In genomic region chr19:6292006-6292405, GRCh38 we compare ENCODE assay signal across 18 cellular contexts. TPM values are rescaled to one million over a fixed set of nuclear protein-coding genes. Genes with fewer than 3 reads are reported as not detected.
A peak's percentile ranks its signal among the peaks of the same experiment; 100 is the strongest.
DNase-seq lines count a peak whose midpoint lies in the region; ATAC-seq, FAIRE-seq and TF ChIP-seq lines count a peak whose summit lies in the region.
"Had no signal": no experiment of that assay in that cellular context is flagged by ENCODE, and none has a peak within 500 bp of the region (broad histone marks: within the 10 kb centered on the region; RNA-seq: fewer than 3 reads in every experiment).

No MANE protein-coding gene starts in this region.

- H3K27ac ChIP-seq in HepG2 (ENCODE audit: extremely low read length, insufficient read depth, low read length), result no peak overlapping the region
- H3K27ac ChIP-seq in right lobe of liver, result no peak overlapping the region
- no peak overlapping the region for H3K27ac ChIP-seq in H1 (ENCODE audit: low read depth, low read length)
- no peak overlapping the region for H3K27ac ChIP-seq in subcutaneous abdominal adipose tissue (ENCODE audit: low read depth, low read length)

- H3K4me1 ChIP-seq in HepG2 (ENCODE audit: insufficient read depth, low read length) (peaks cover 12% of the 10 kb centered on the region), right lobe of liver (no peaks in the 10 kb centered on the region), H1 (replicated peaks in 1 of 4; ENCODE audit: control insufficient read depth in 3 of 4, insufficient read depth in 4 of 4, low read length in 3 of 4) (no peaks in the 10 kb centered on the region), subcutaneous abdominal adipose tissue (ENCODE audit: control insufficient read depth in 5 of 5, insufficient read depth in 5 of 5, low read length in 5 of 5) (no peaks in the 10 kb centered on the region)

- no peak overlapping the region for H4K5ac ChIP-seq in H1 (ENCODE audit: insufficient read length, low read depth, low read length)

- no peaks in the 10 kb centered on the region for H3K23me2 ChIP-seq in H1 (ENCODE audit: low read depth, low read length)

- no peaks in the 10 kb centered on the region for H4K20me1 ChIP-seq in HepG2 (ENCODE audit: insufficient read depth, low read length)
- H4K20me1 ChIP-seq in H1 (replicated peaks in 1 of 2; ENCODE audit: control insufficient read depth in 1 of 2, insufficient read depth in 2 of 2, low read length in 2 of 2), result no peaks in the 10 kb centered on the region

- 35% methylated on average over 4 of the region's 4 CpGs for WGBS in HepG2 (ENCODE audit: low lambda C conversion rate)
- 54% methylated on average over 4 of the region's 4 CpGs for WGBS in right lobe of liver (ENCODE audit: insufficient coverage, low coverage, low lambda C conversion rate, missing lambda C conversion rate)
- 71% methylated on average over 4 of the region's 4 CpGs; no CpG with 5 or more reads in 1 of the 2 experiments for WGBS in H1 (ENCODE audit: extremely low coverage in 1 of 2, insufficient coverage in 1 of 2, insufficient read length in 1 of 2, insufficient replicate concordance in 2 of 2, low coverage in 1 of 2, low lambda C conversion rate in 2 of 2, missing lambda C conversion rate in 1 of 2), 2 experiments

- no peaks in the 10 kb centered on the region for H3K79me1 ChIP-seq in H1 (ENCODE audit: low read depth, low read length)

- ATAC-seq in HepG2, result no peak
- ATAC-seq in right lobe of liver, result no peak

- no peak overlapping the region for H3K18ac ChIP-seq in H1 (ENCODE audit: extremely low read depth, low read length)

- H4K91ac ChIP-seq in H1 (replicated peaks; ENCODE audit: insufficient read length, low read length), result no peak overlapping the region

- H2BK20ac ChIP-seq in H1 (ENCODE audit: low read length), result no peak overlapping the region

- TF ChIP-seq RAD21 in HepG2 (CRISPR knock-in tag; IDR thresholded peaks at IDR 0.05), result no peak
- no peak for TF ChIP-seq RAD21 in H1 (IDR thresholded peaks at IDR 0.05 in 1 of 2, conservative IDR thresholded peaks at IDR 0.05 in 1 of 2; ENCODE audit: low read depth in 2 of 2, low read length in 2 of 2)

- H3K4me3 ChIP-seq in HepG2 (replicated peaks in 1 of 3; ENCODE audit: insufficient read depth in 1 of 3, low read depth in 2 of 3, low read length in 3 of 3) (no peak overlapping the region), right lobe of liver (no peak overlapping the region), H1 (ENCODE audit: extremely low read depth in 1 of 4, insufficient read depth in 2 of 4, low read depth in 3 of 4, low read length in 4 of 4) (no peak overlapping the region), subcutaneous abdominal adipose tissue (ENCODE audit: low read depth in 1 of 5, low read length in 5 of 5) (peak overlapping the region in 4 of 5 donors; percentile 5 to 51 (median 17))

- no peak overlapping the region for H3K4ac ChIP-seq in H1 (replicated peaks; ENCODE audit: insufficient read length, low read depth, low read length)

- H3K4me2 ChIP-seq in HepG2 (ENCODE audit: low read depth, low read length) (no peak overlapping the region), H1 (ENCODE audit: insufficient read depth in 1 of 2, low read depth in 2 of 2, low read length in 2 of 2) (no peak overlapping the region)

- no peak overlapping the region for H4K8ac ChIP-seq in H1 (ENCODE audit: extremely low read depth, insufficient read depth, low read length)

- H3K79me2 ChIP-seq in HepG2 (ENCODE audit: insufficient read depth, low read length) (no peaks in the 10 kb centered on the region), H1 (ENCODE audit: control insufficient read depth in 1 of 2, insufficient read depth in 2 of 2, low read length in 2 of 2) (no peaks in the 10 kb centered on the region)

- intact Hi-C loops in HepG2 (cut with micrococcal nuclease; ENCODE audit: unreplicated experiment), result no loop called here
- intact Hi-C loops in right lobe of liver (cut with DNase I), result loop anchor here in 1 of 2 donors (10.0 kb wide), 1 partner anchor 127 kb away; no protein-coding TSS in a partner anchor

- H3K9ac ChIP-seq in HepG2 (ENCODE audit: insufficient read depth, low read depth, low read length), result no peak overlapping the region
- no peak overlapping the region for H3K9ac ChIP-seq in H1 (replicated peaks in 1 of 4; ENCODE audit: extremely low read depth in 1 of 4, low read depth in 3 of 4, low read length in 3 of 4)
- H3K9ac ChIP-seq in subcutaneous abdominal adipose tissue (ENCODE audit: low read length in 5 of 5), result no peak overlapping the region

- POLR2A ChIA-PET in HepG2 (lab: Yijun Ruan, JAX) (no interaction called here), H1 (lab: Charles Lee; ENCODE audit: partially characterized antibody) (no interaction called here)

- H3K36me3 ChIP-seq in HepG2 (replicated peaks in 1 of 2; ENCODE audit: control insufficient read depth in 1 of 2, insufficient read depth in 2 of 2, low read length in 2 of 2) (no peaks in the 10 kb centered on the region), right lobe of liver (no peaks in the 10 kb centered on the region), H1 (ENCODE audit: control insufficient read depth in 2 of 4, insufficient read depth in 4 of 4, low read length in 3 of 4) (no peaks in the 10 kb centered on the region), subcutaneous abdominal adipose tissue (ENCODE audit: control insufficient read depth in 5 of 5, insufficient read depth in 5 of 5, low read length in 5 of 5) (no peaks in the 10 kb centered on the region)

- H2AK5ac ChIP-seq in H1 (ENCODE audit: low read depth, low read length), result no peak overlapping the region

- in situ Hi-C loops in HepG2 (cut with HindIII; ENCODE audit: extremely low pct_ligation_motif_present, low pct_unique_long_range_greater_than_20kb), result no loop called here

- no peak overlapping the region for H3K14ac ChIP-seq in H1 (ENCODE audit: insufficient read length)

- CTCF ChIA-PET in HepG2 (lab: Yijun Ruan, JAX; ENCODE audit: low intra/inter-chr PET ratio, low total read pairs), result no interaction called here
- CTCF ChIA-PET in H1 (lab: Charles Lee; ENCODE audit: partially characterized antibody), result no interaction called here

- H2BK5ac ChIP-seq in H1 (ENCODE audit: low read depth, low read length), result no peak overlapping the region

- no peaks in the 10 kb centered on the region for H3K27me3 ChIP-seq in HepG2 (ENCODE audit: control insufficient read depth in 1 of 2, insufficient read depth in 2 of 2, low read length in 2 of 2)
- H3K27me3 ChIP-seq in right lobe of liver, result no peaks in the 10 kb centered on the region
- H3K27me3 ChIP-seq in H1 (replicated peaks in 1 of 4; ENCODE audit: control insufficient read depth in 3 of 4, extremely low read depth in 1 of 4, insufficient read depth in 3 of 4, low read length in 3 of 4), result no peaks in the 10 kb centered on the region; a peak in 1 of 7 replicates
- H3K27me3 ChIP-seq in subcutaneous abdominal adipose tissue (ENCODE audit: control insufficient read depth in 5 of 5, insufficient read depth in 4 of 5, low read length in 5 of 5), result no peaks in the 10 kb centered on the region

- no peak overlapping the region for H2BK15ac ChIP-seq in H1 (ENCODE audit: low read length)

- no TSS peak for BruUV-seq in HepG2 (replicated peaks; lab: Mats Ljungman, UMichigan)

- TF ChIP-seq POLR2A in HepG2 (IDR thresholded peaks at IDR 0.05; ENCODE audit: insufficient read depth in 1 of 2, low read depth in 2 of 2, low read length in 2 of 2), result no peak
- TF ChIP-seq POLR2A in right lobe of liver (IDR thresholded peaks at IDR 0.05), result no peak
- no peak for TF ChIP-seq POLR2A in H1 (IDR thresholded peaks at IDR 0.05; ENCODE audit: control extremely low read depth in 1 of 2, low read depth in 2 of 2, low read length in 2 of 2)

- no peak overlapping the region for H2BK120ac ChIP-seq in H1 (replicated peaks; ENCODE audit: low read depth, low read length)

- H3K9me3 ChIP-seq in HepG2 (ENCODE audit: low read length) (peaks cover 48% of the 10 kb centered on the region), right lobe of liver (peaks cover 0 to 18% (median 4%) of the 10 kb centered on the region in 4 donors), H1 (ENCODE audit: insufficient read depth in 2 of 2, low read depth in 1 of 2, low read length in 1 of 2) (peaks cover 57 to 84% of the 10 kb centered on the region in 2 experiments), subcutaneous abdominal adipose tissue (ENCODE audit: control insufficient read depth in 5 of 5, low read length in 5 of 5) (peaks cover 15 to 67% (median 60%) of the 10 kb centered on the region in 5 donors)

- H2BK12ac ChIP-seq in H1 (ENCODE audit: low read depth, low read length), result no peak overlapping the region

- H3K56ac ChIP-seq in H1 (replicated peaks; ENCODE audit: insufficient read length, low read depth, low read length), result no peak overlapping the region

- DNase-seq in HepG2 (ENCODE audit: low spot score) (no peak), right lobe of liver (no peak), OCI-M1 (lab: John Stamatoyannopoulos, UW) (peak; percentile 31), H1 (ENCODE audit: low read depth in 1 of 2, low spot score in 2 of 2) (no peak), HuH-7 (ENCODE audit: low spot score) (no peak), nucleus accumbens (lab: John Stamatoyannopoulos, UW) (no peak), NCI-H524 treated with DMSO at 0.1 percent for 48 hours (lab: John Stamatoyannopoulos, UW) (no peak)
- DNase-seq: AML-193; Calu3; CD4-positive, CD25-positive, alpha-beta regulatory T cell; IMR-90; NCI-H1048; NCI-H1694; NCI-H446; NCI-H774 had no signal

- no peak overlapping the region for H3K23ac ChIP-seq in H1 (ENCODE audit: insufficient read length)

- H2AFZ ChIP-seq in HepG2 (ENCODE audit: low read length), result no peak overlapping the region
- H2AFZ ChIP-seq in H1 (ENCODE audit: low read length), result no peak overlapping the region

- TF ChIP-seq CTCF in HepG2 (CRISPR knock-in tag; IDR thresholded peaks at IDR 0.05) (no peak), right lobe of liver (IDR thresholded peaks at IDR 0.05) (no peak), H1 (IDR thresholded peaks at IDR 0.05; ENCODE audit: control extremely low read depth in 1 of 3, insufficient read depth in 1 of 3, low read depth in 1 of 3, low read length in 3 of 3) (no peak)

- no peak for TF ChIP-seq EP300 in HepG2 (IDR thresholded peaks at IDR 0.05; ENCODE audit: low read depth in 2 of 2, low read length in 2 of 2)
- no peak for TF ChIP-seq EP300 in HepG2 (CRISPR knock-in tag; IDR thresholded peaks at IDR 0.05; ENCODE audit: borderline replicate concordance)
- TF ChIP-seq EP300 in H1 (IDR thresholded peaks at IDR 0.05; ENCODE audit: borderline replicate concordance in 1 of 2, low read depth in 2 of 2, low read length in 2 of 2), result no peak

- FAIRE-seq in HepG2 (lab: Jason Lieb, UNC) (no peak), H1 (lab: Jason Lieb, UNC) (no peak)
- FAIRE-seq: H54 had no signal

RNA-seq across cellular contexts. Expression of gene MLLT1, which starts 12.2 kb away (rescaled TPM):
- total RNA-seq in HepG2 (2016; rRNA removed; fragmentation: Illumina TruSeq; extraction: Trizol) (11.6 and 12.2 TPM in 2 replicates), right lobe of liver (10 to 100 TPM; 11.3 to 24.3 (median 15.3) TPM)
- 8.6 and 9.6 TPM in 2 replicates for total RNA-seq in HepG2 (2016; cell fraction: cytosol; rRNA removed; fragmentation: Illumina TruSeq; extraction: Trizol; ENCODE audit: low read depth)
- 9.5 and 12.5 TPM in 2 replicates for total RNA-seq in HepG2 (2016; cell fraction: insoluble cytoplasmic fraction; rRNA removed; fragmentation: Illumina TruSeq; extraction: Trizol)
- total RNA-seq in HepG2 (2016; cell fraction: membrane; rRNA removed; fragmentation: Illumina TruSeq; extraction: Trizol), result 12.7 and 15.3 TPM in 2 replicates
- 8.8 and 10.0 TPM in 2 replicates for total RNA-seq in HepG2 (2016; cell fraction: nucleus; rRNA removed; fragmentation: Illumina TruSeq; extraction: Trizol)
- polyA plus RNA-seq in HepG2 (2011; rRNA removed) (11.7 and 12.7 TPM in 2 replicates), H1 (2011; rRNA removed) (18.8 and 27.7 TPM in 2 replicates)
- polyA plus RNA-seq in HepG2 (2011; cell fraction: cytosol; rRNA removed), result 7.4 and 11.8 TPM in 2 replicates
- polyA plus RNA-seq in HepG2 (2011; cell fraction: nucleus; rRNA removed), result 27.2 and 40.6 TPM in 2 replicates
- polyA plus RNA-seq in HepG2 (2012), result 11.3 and 13.5 TPM in 2 replicates
- 4.7 and 6.0 TPM in 2 replicates for polyA plus RNA-seq in HepG2 (2016; cell fraction: cytosol; fragmentation: Illumina TruSeq; extraction: Trizol; ENCODE audit: low read depth)
- 21.6 and 27.3 TPM in 2 replicates for polyA plus RNA-seq in HepG2 (2016; cell fraction: insoluble cytoplasmic fraction; fragmentation: Illumina TruSeq; extraction: Trizol; ENCODE audit: low read depth)
- 15.1 and 15.5 TPM in 2 replicates for polyA plus RNA-seq in HepG2 (2016; cell fraction: membrane; fragmentation: Illumina TruSeq; extraction: Trizol; ENCODE audit: low read depth)
- polyA plus RNA-seq in HepG2 (2016; cell fraction: nucleus; fragmentation: Illumina TruSeq; extraction: Trizol; ENCODE audit: insufficient read depth, low read depth), result 29.9 and 38.7 TPM in 2 replicates
- polyA minus RNA-seq in HepG2 (2011; rRNA and poly(A)+ RNA removed; ENCODE audit: low replicate concordance), result 22.8 and 26.1 TPM in 2 replicates
- polyA minus RNA-seq in HepG2 (2011; cell fraction: cytosol; rRNA and poly(A)+ RNA removed), result 20.7 and 22.7 TPM in 2 replicates
- polyA minus RNA-seq in HepG2 (2011; cell fraction: nucleus; rRNA and poly(A)+ RNA removed), result 5.4 and 5.6 TPM in 2 replicates
- total RNA-seq in H1 (2021; fragmentation: NEBNext Ultra II Directional; extraction: Animal tissue kit (Norgen Biotek cat#: 25700)), result 42.4 and 45.1 TPM in 2 replicates
- polyA plus RNA-seq in H1 (2011; cell fraction: cytosol; rRNA removed), result 19.7 TPM
- 74.8 TPM for polyA plus RNA-seq in H1 (2011; cell fraction: nucleus; rRNA removed)
- polyA plus RNA-seq in H1 (2012, experiment 1 of 2), result 24.7 to 35.8 TPM (median 32.5 TPM) in 4 replicates
- 17.2 TPM for polyA plus RNA-seq in H1 (2012, experiment 2 of 2)
- 22.0 TPM for polyA plus RNA-seq in H1 (2013, experiment 1 of 2)
- polyA plus RNA-seq in H1 (2013, experiment 2 of 2), result 21.5 TPM
- polyA minus RNA-seq in H1 (2011; rRNA and poly(A)+ RNA removed), result 7.1 and 12.4 TPM in 2 replicates
- 42.9 TPM for polyA minus RNA-seq in H1 (2011; cell fraction: cytosol; rRNA and poly(A)+ RNA removed)
- polyA minus RNA-seq in H1 (2011; cell fraction: nucleus; rRNA and poly(A)+ RNA removed), result 13.2 TPM

RNA-seq across cellular contexts. Expression of gene ACER1, which starts 41.4 kb away (rescaled TPM):
- total RNA-seq in HepG2 (2016; rRNA removed; fragmentation: Illumina TruSeq; extraction: Trizol) (not detected in 2 replicates), right lobe of liver (under 1 TPM in 1 of 6 experiments, not detected in 5; 0.48 TPM)
- not detected in 2 replicates for total RNA-seq in HepG2 (2016; cell fraction: cytosol; rRNA removed; fragmentation: Illumina TruSeq; extraction: Trizol; ENCODE audit: low read depth)
- total RNA-seq in HepG2 (2016; cell fraction: insoluble cytoplasmic fraction; rRNA removed; fragmentation: Illumina TruSeq; extraction: Trizol), result not detected in 2 replicates
- total RNA-seq in HepG2 (2016; cell fraction: membrane; rRNA removed; fragmentation: Illumina TruSeq; extraction: Trizol), result not detected in 2 replicates
- not detected in 2 replicates for total RNA-seq in HepG2 (2016; cell fraction: nucleus; rRNA removed; fragmentation: Illumina TruSeq; extraction: Trizol)
- polyA plus RNA-seq in HepG2 (2011; rRNA removed) (not detected in 2 replicates), H1 (2011; rRNA removed) (0.05 TPM in 1 of 2 replicates, not detected in the other)
- not detected in 2 replicates for polyA plus RNA-seq in HepG2 (2011; cell fraction: cytosol; rRNA removed)
- polyA plus RNA-seq in HepG2 (2011; cell fraction: nucleus; rRNA removed), result not detected in 2 replicates
- polyA plus RNA-seq in HepG2 (2012), result not detected in 2 replicates
- not detected in 2 replicates for polyA plus RNA-seq in HepG2 (2016; cell fraction: cytosol; fragmentation: Illumina TruSeq; extraction: Trizol; ENCODE audit: low read depth)
- not detected in 2 replicates for polyA plus RNA-seq in HepG2 (2016; cell fraction: insoluble cytoplasmic fraction; fragmentation: Illumina TruSeq; extraction: Trizol; ENCODE audit: low read depth)
- not detected in 2 replicates for polyA plus RNA-seq in HepG2 (2016; cell fraction: membrane; fragmentation: Illumina TruSeq; extraction: Trizol; ENCODE audit: low read depth)
- polyA plus RNA-seq in HepG2 (2016; cell fraction: nucleus; fragmentation: Illumina TruSeq; extraction: Trizol; ENCODE audit: insufficient read depth, low read depth), result not detected in 2 replicates
- polyA minus RNA-seq in HepG2 (2011; rRNA and poly(A)+ RNA removed; ENCODE audit: low replicate concordance), result not detected in 2 replicates
- not detected in 2 replicates for polyA minus RNA-seq in HepG2 (2011; cell fraction: cytosol; rRNA and poly(A)+ RNA removed)
- polyA minus RNA-seq in HepG2 (2011; cell fraction: nucleus; rRNA and poly(A)+ RNA removed), result not detected in 2 replicates
- not detected in 2 replicates for total RNA-seq in H1 (2021; fragmentation: NEBNext Ultra II Directional; extraction: Animal tissue kit (Norgen Biotek cat#: 25700))
- not detected for polyA plus RNA-seq in H1 (2011; cell fraction: cytosol; rRNA removed)
- not detected for polyA plus RNA-seq in H1 (2011; cell fraction: nucleus; rRNA removed)
- not detected in 4 replicates for polyA plus RNA-seq in H1 (2012, experiment 1 of 2)
- not detected for polyA plus RNA-seq in H1 (2012, experiment 2 of 2)
- not detected for polyA plus RNA-seq in H1 (2013, experiment 1 of 2)
- not detected for polyA plus RNA-seq in H1 (2013, experiment 2 of 2)
- not detected in 2 replicates for polyA minus RNA-seq in H1 (2011; rRNA and poly(A)+ RNA removed)
- not detected for polyA minus RNA-seq in H1 (2011; cell fraction: cytosol; rRNA and poly(A)+ RNA removed)
- polyA minus RNA-seq in H1 (2011; cell fraction: nucleus; rRNA and poly(A)+ RNA removed), result not detected
- total RNA-seq: Calu3, IMR-90, RPMI7951 had no signal
- polyA plus RNA-seq: IMR-90 had no signal

Comparison
In these comparisons a context has a peak if more than half of its experiments do, and no peak if none do; other contexts are left out.
1. H3K4me3 ChIP-seq: peak in subcutaneous abdominal adipose tissue (4 of 5); none in HepG2 (0 of 3), right lobe of liver (0 of 3) and H1 (0 of 4).
2. Of the 41 proteins assayed by ChIP-seq in both HepG2 and H1: peak only in HepG2: CBX5; only in H1: TCF12; in both: none; in neither: 39.